ENCODE assay signal across 8 cellular contexts in the genomic region with DNA sequence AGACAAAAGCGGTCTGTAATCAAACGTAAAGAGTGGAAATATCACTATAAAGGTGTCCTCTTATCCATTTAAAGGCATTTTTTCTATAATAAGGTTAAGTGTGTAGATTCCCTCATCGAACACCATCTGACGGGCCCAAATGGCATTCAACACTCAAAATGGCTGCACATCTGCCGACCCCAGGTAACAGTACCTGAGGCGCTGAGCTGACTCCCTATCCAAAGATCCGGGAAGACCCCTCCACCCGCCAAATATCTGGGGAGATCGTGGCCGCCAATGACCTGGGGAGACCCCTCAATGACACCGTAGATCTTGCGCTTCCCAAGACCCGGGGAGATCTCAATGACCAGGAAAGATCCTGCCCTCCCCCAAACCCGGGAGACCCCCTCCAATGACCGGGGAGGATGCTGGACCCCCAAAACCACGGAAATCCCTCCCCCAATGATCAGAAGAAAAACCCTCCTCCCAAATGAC. TPM values are rescaled to one million over a fixed set of nuclear protein-coding genes. Genes with fewer than 3 reads are reported as not detected.
DNase-seq lines count a peak whose midpoint lies in the region; ATAC-seq and TF ChIP-seq lines count a peak whose summit lies in the region.

No MANE protein-coding gene starts in this region.

- H3K4me3 Mint-ChIP-seq in CD4-positive, alpha-beta memory T cell: peak overlapping the region; percentile 98 to 100 (median 99)

- H3K4me3 ChIP-seq in CD4-positive, alpha-beta memory T cell (ENCODE audit: low read length in 2 of 2): peak overlapping the region; percentile 90 to 98
- peak overlapping the region; percentile 84 for H3K4me3 ChIP-seq in hepatocyte
- peak overlapping the region; percentile 67 to 87 (median 80) for H3K4me3 ChIP-seq in skin epidermis

- H3K27ac Mint-ChIP-seq in CD4-positive, alpha-beta memory T cell: peak overlapping the region; percentile 88 to 99 (median 99)

- H3K9me2 ChIP-seq in hepatocyte (replicated peaks; ENCODE audit: insufficient read depth): no peaks in the 10 kb centered on the region

- peaks cover 4% of the 10 kb centered on the region for H3K36me3 ChIP-seq in CD4-positive, alpha-beta memory T cell (ENCODE audit: insufficient read depth, low read length)
- no peaks in the 10 kb centered on the region for H3K36me3 ChIP-seq in hepatocyte (replicated peaks; ENCODE audit: insufficient read depth, low read depth)

- no peak for ATAC-seq in HG03045 (IDR thresholded peaks at IDR 0.05; ENCODE audit: unreplicated experiment)
- ATAC-seq in GM19455 (IDR thresholded peaks at IDR 0.05; ENCODE audit: unreplicated experiment): no peak

- H3K9me3 Mint-ChIP-seq in CD4-positive, alpha-beta memory T cell: no peaks in the 10 kb centered on the region

- peak overlapping the region; percentile 89 for H3K4me2 ChIP-seq in hepatocyte

- POLR2A ChIA-PET in CD4-positive, alpha-beta memory T cell (lab: Charles Lee; ENCODE audit: partially characterized antibody): interaction anchor here (0.6 to 2.8 kb wide), 25 partner anchors 8 to 1223 kb away, joined by 3 to 15 read pairs (median 5); partner anchors contain the start of genes ARIH2, CELSR3, IMPDH2 and NCKIPSD

- no peaks in the 10 kb centered on the region for H3K27me3 ChIP-seq in CD4-positive, alpha-beta memory T cell (ENCODE audit: insufficient read depth, low read length)
- H3K27me3 ChIP-seq in hepatocyte: no peaks in the 10 kb centered on the region

- H3K27me3 Mint-ChIP-seq in CD4-positive, alpha-beta memory T cell: no peaks in the 10 kb centered on the region

- no peaks in the 10 kb centered on the region for H3K9me3 ChIP-seq in CD4-positive, alpha-beta memory T cell (ENCODE audit: control insufficient read depth in 1 of 2, low read length in 2 of 2)
- H3K9me3 ChIP-seq in hepatocyte (ENCODE audit: low read depth): no peaks in the 10 kb centered on the region

- H3K79me2 ChIP-seq in hepatocyte: peaks cover 54% of the 10 kb centered on the region

- H3K36me3 Mint-ChIP-seq in CD4-positive, alpha-beta memory T cell: peaks cover 12 to 36% of the 10 kb centered on the region in 2 donors

- CTCF ChIA-PET in CD4-positive, alpha-beta memory T cell (lab: Charles Lee; ENCODE audit: partially characterized antibody): interaction anchor here (0.7 to 3.5 kb wide), 7 partner anchors 8 to 291 kb away, joined by 3 to 11 read pairs (median 4); partner anchors contain the start of genes NCKIPSD and WDR6

- peaks cover 31 to 55% (median 41%) of the 10 kb centered on the region in 4 donors for H3K4me1 Mint-ChIP-seq in CD4-positive, alpha-beta memory T cell

- 0% methylated on average over 16 of the region's 16 CpGs for WGBS in hepatocyte (ENCODE audit: low lambda C conversion rate, missing lambda C conversion rate)

- peak; percentile 24 to 46 (median 34) for DNase-seq in CD4-positive, alpha-beta memory T cell
- DNase-seq in NCI-H146 treated with DMSO at 0.1 percent for 48 hours (lab: John Stamatoyannopoulos, UW; ENCODE audit: unreplicated experiment) (peak; percentile 8), hepatocyte (ENCODE audit: low spot score) (no peak), COR-L47 (lab: John Stamatoyannopoulos, UW) (no peak)
- peak; percentile 72 for DNase-seq in activated effector memory CD4-positive, alpha-beta T cell treated with anti-CD3 and anti-CD28 coated beads, Interleukin-2, amount 50 U/mL, for 16 hours

- peaks cover 49% of the 10 kb centered on the region for H3K4me1 ChIP-seq in CD4-positive, alpha-beta memory T cell (ENCODE audit: insufficient read depth, low read length)
- peaks cover 41% of the 10 kb centered on the region for H3K4me1 ChIP-seq in hepatocyte (ENCODE audit: insufficient read depth)

- peak overlapping the region; percentile 91 for H3K27ac ChIP-seq in CD4-positive, alpha-beta memory T cell (ENCODE audit: low read depth, low read length)
- H3K27ac ChIP-seq in hepatocyte (peak overlapping the region; percentile 95), skin epidermis (peak overlapping the region; percentile 51 to 99 (median 93))

- intact Hi-C loops in CD4-positive, alpha-beta memory T cell (cut with micrococcal nuclease): loop anchor here (2.0 to 5.0 kb wide), 3 partner anchors 14 to 181 kb away; partner anchors contain the start of genes PRKAR2A and SLC25A20

- H4K20me1 ChIP-seq in hepatocyte (ENCODE audit: insufficient read depth, poor library complexity, severe bottlenecking): peaks cover 48% of the 10 kb centered on the region

- peak overlapping the region; percentile 37 for H2AFZ ChIP-seq in hepatocyte

- no peak for TF ChIP-seq CTCF in hepatocyte (IDR thresholded peaks at IDR 0.05; ENCODE audit: poor library complexity)

RNA-seq across cellular contexts. Expression of gene IP6K2, which starts 0.5 kb away (rescaled TPM):
- total RNA-seq in CD4-positive, alpha-beta memory T cell: 10 to 100 TPM; 84.5 to 91.8 TPM
- polyA plus RNA-seq in CD4-positive, alpha-beta memory T cell: 10 to 100 TPM; 49.4 to 50.3 TPM
- total RNA-seq in hepatocyte: 99.3 and 112 TPM in 2 replicates
- polyA plus RNA-seq in hepatocyte: 155 and 169 TPM in 2 replicates

RNA-seq across cellular contexts. Expression of gene NCKIPSD, which starts 30.8 kb away (rescaled TPM):
- 10 to 100 TPM; 20.1 to 21.7 TPM for total RNA-seq in CD4-positive, alpha-beta memory T cell
- polyA plus RNA-seq in CD4-positive, alpha-beta memory T cell: 10 to 100 TPM in 1 of 2 donors, 1 to 10 TPM in 1; 8.3 to 16.1 TPM
- total RNA-seq in hepatocyte: 19.9 and 23.4 TPM in 2 replicates
- polyA plus RNA-seq in hepatocyte: 21.0 and 22.9 TPM in 2 replicates

RNA-seq across cellular contexts. Expression of gene CELSR3, which starts 53.9 kb away (rescaled TPM):
- total RNA-seq in CD4-positive, alpha-beta memory T cell: 1 to 10 TPM; 3.3 to 3.5 TPM
- under 1 TPM; 0.04 to 0.78 TPM for polyA plus RNA-seq in CD4-positive, alpha-beta memory T cell
- total RNA-seq in hepatocyte: 1.6 and 1.8 TPM in 2 replicates
- 1.9 TPM in 2 replicates for polyA plus RNA-seq in hepatocyte

Comparison
In these comparisons a context has a peak if more than half of its experiments do, and no peak if none do; other contexts are left out.
1. DNase-seq: peak in CD4-positive, alpha-beta memory T cell (5 of 5), NCI-H146 treated with DMSO at 0.1 percent for 48 hours (single experiment) and activated effector memory CD4-positive, alpha-beta T cell treated with anti-CD3 and anti-CD28 coated beads, Interleukin-2, amount 50 U/mL, for 16 hours (single experiment); none in hepatocyte (single experiment) and COR-L47 (single experiment).
2. Peak in every context shown above with its lines, with median percentiles within 50 percentile points of each other: H3K27ac ChIP-seq and H3K4me3 ChIP-seq.